Comparison of ENCODE assay signal across 7 cellular contexts in genomic region chr1:151059342-151060240, GRCh38. TPM values are rescaled to one million over a fixed set of nuclear protein-coding genes. Genes with fewer than 3 reads are reported as not detected.
DNase-seq lines count a peak whose midpoint lies in the region; ATAC-seq and TF ChIP-seq lines count a peak whose summit lies in the region.

A gene with protein sequence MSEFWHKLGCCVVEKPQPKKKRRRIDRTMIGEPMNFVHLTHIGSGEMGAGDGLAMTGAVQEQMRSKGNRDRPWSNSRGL (minus strand): TSS chr1:151059622. CDS start chr1:151055730, 3,892 bp downstream.

- peak; percentile 73 to 90 for DNase-seq in NCI-H187 (lab: John Stamatoyannopoulos, UW)
- peak; percentile 72 for DNase-seq in T-helper 22 cell (ENCODE audit: low read depth)
- DNase-seq in astrocyte of the cerebellum (ENCODE audit: low read depth) = peak; percentile 50
- DNase-seq in hypothalamus (lab: John Stamatoyannopoulos, UW) = peak in 50 of 51 donors; percentile 20 to 92 (median 68)
- peak; percentile 90 for DNase-seq in sciatic nerve (ENCODE audit: low spot score)

- TF ChIP-seq CTCF in astrocyte of the cerebellum (IDR thresholded peaks at IDR 0.05; ENCODE audit: low read depth, low read length, missing control alignments) = peak; percentile 79

- in situ Hi-C loops in astrocyte of the cerebellum (cut with HindIII; ENCODE audit: low sequenced_read_pairs) = no loop called here

- TF ChIP-seq POLR2A in GM15510 (IDR thresholded peaks at IDR 0.05; ENCODE audit: borderline replicate concordance, extremely low read depth, insufficient read length) = peak; percentile 84

- intact Hi-C loops in sciatic nerve (cut with DNase I) = no loop called here

- ATAC-seq in HG02852 (IDR thresholded peaks at IDR 0.05; ENCODE audit: unreplicated experiment) (peak; percentile 79), sciatic nerve (peak; percentile 95)

- peak within 1 kb of the TSS; percentile 94 for H3K4me3 ChIP-seq in astrocyte of the cerebellum (ENCODE audit: low read depth, low read length)

RNA-seq across cellular contexts. Expression of the gene that starts here (rescaled TPM):
- total RNA-seq in sciatic nerve = 106 TPM

Comparison
In these comparisons a context has a peak if more than half of its experiments do, and no peak if none do; other contexts are left out.
1. Peak in every context shown above with its lines: DNase-seq, ATAC-seq and H3K4me3 ChIP-seq.